ENCODE assay signal across 20 cellular contexts in genomic region chr11:1330473-1330872, GRCh38. TPM values are rescaled to one million over a fixed set of nuclear protein-coding genes. Genes with fewer than 3 reads are reported as not detected.
DNase-seq lines count a peak whose midpoint lies in the region; ATAC-seq, FAIRE-seq and TF ChIP-seq lines count a peak whose summit lies in the region.
"Had no signal": no experiment of that assay in that cellular context is flagged by ENCODE, and none has a peak within 500 bp of the region (broad histone marks: within the 10 kb centered on the region; RNA-seq: fewer than 3 reads in every experiment).

No MANE protein-coding gene starts in this region.

- no peak for TF ChIP-seq POLR2A in K562 (conservative IDR thresholded peaks at IDR 0.05)

- H3K4me3 ChIP-seq in K562, result no peak overlapping the region
- H3K4me3 ChIP-seq in upper lobe of right lung, result no peak overlapping the region
- H3K4me3 ChIP-seq: A549, HAP-1 had no signal

- CTCF ChIA-PET in K562 (lab: Yijun Ruan, JAX; ENCODE audit: low intra/inter-chr PET ratio), result no interaction called here
- CTCF ChIA-PET in T-cell (lab: Charles Lee), result no interaction called here

- no peaks in the 10 kb centered on the region for H3K79me2 ChIP-seq in K562 (ENCODE audit: control insufficient read depth, insufficient read depth, low read length)

- TF ChIP-seq CTCF in K562 (IDR thresholded peaks at IDR 0.05 in 2 of 3, conservative IDR thresholded peaks at IDR 0.05 in 1 of 3; ENCODE audit: insufficient read depth in 2 of 3, low read depth in 1 of 3, low read length in 3 of 3) (no peak), upper lobe of right lung (IDR thresholded peaks at IDR 0.05) (no peak)

- intact Hi-C loops in K562 (cut with micrococcal nuclease), result no loop called here
- intact Hi-C loops in upper lobe of right lung (cut with DNase I), result no loop called here

- H3K4me3 Mint-ChIP-seq in T-cell, result no peak overlapping the region
- H3K4me3 Mint-ChIP-seq: CD4-positive, CD25-positive, alpha-beta regulatory T cell had no signal

- no peak overlapping the region for H3K27ac ChIP-seq in K562 (ENCODE audit: extremely low read depth, low read depth, low read length)
- no peak overlapping the region for H3K27ac ChIP-seq in upper lobe of right lung
- H3K27ac ChIP-seq: A549, KMS-11 had no signal

- H3K27me3 ChIP-seq in K562 (ENCODE audit: control insufficient read depth in 2 of 2, insufficient read depth in 2 of 2, low read length in 2 of 2), result peaks cover 8 to 16% of the 10 kb centered on the region in 2 experiments; a peak in 4 of 5 replicates
- H3K27me3 ChIP-seq in upper lobe of right lung, result peaks cover 5% of the 10 kb centered on the region

- no peaks in the 10 kb centered on the region for H3K36me3 Mint-ChIP-seq in T-cell
- H3K36me3 Mint-ChIP-seq: CD4-positive, CD25-positive, alpha-beta regulatory T cell had no signal

- no peaks in the 10 kb centered on the region for H3K9me1 ChIP-seq in K562 (ENCODE audit: control insufficient read depth, insufficient read depth, low read length)

- ATAC-seq in K562 (no peak), upper lobe of right lung (peak; percentile 51), T-cell (replicated peaks in 1 of 4) (no peak)
- ATAC-seq: A549 had no signal

- TF ChIP-seq RAD21 in K562 (CRISPR knock-in tag; conservative IDR thresholded peaks at IDR 0.05 in 1 of 2, IDR thresholded peaks at IDR 0.05 in 1 of 2), result no peak

- H3K4me2 ChIP-seq in K562 (ENCODE audit: insufficient read depth, low read length), result no peak overlapping the region
- H3K4me2 ChIP-seq: A549, KMS-11 had no signal

- POLR2A ChIA-PET in K562 (lab: Yijun Ruan, JAX), result no interaction called here
- POLR2A ChIA-PET in T-cell (lab: Charles Lee), result no interaction called here

- WGBS in K562 (ENCODE audit: insufficient coverage, low coverage, missing lambda C conversion rate), result 9% methylated on average over 5 of the region's 6 CpGs

- peaks cover under 1 to 3% of the 10 kb centered on the region in 2 experiments; a peak in 4 of 5 replicates for H3K4me1 ChIP-seq in K562 (replicated peaks in 1 of 2; ENCODE audit: control insufficient read depth in 2 of 2, insufficient read depth in 2 of 2, low read length in 2 of 2)
- peaks cover 4% of the 10 kb centered on the region for H3K4me1 ChIP-seq in upper lobe of right lung

- H3K36me3 ChIP-seq in K562 (ENCODE audit: control insufficient read depth, insufficient read depth, low read length), result no peaks in the 10 kb centered on the region
- no peaks in the 10 kb centered on the region for H3K36me3 ChIP-seq in upper lobe of right lung
- H3K36me3 ChIP-seq: HAP-1 had no signal

- H2AFZ ChIP-seq in K562 (ENCODE audit: low read depth, low read length), result no peak overlapping the region

- H3K9ac ChIP-seq in K562 (ENCODE audit: insufficient read depth in 1 of 2, low read depth in 2 of 2, low read length in 2 of 2), result no peak overlapping the region
- H3K9ac ChIP-seq: KMS-11 had no signal

- peak; percentile 40 to 52 for DNase-seq in activated CD4-positive, alpha-beta T cell treated with anti-CD3 and anti-CD28 coated beads, Interleukin-2, amount 50 U/mL, for 48 hours
- no peak for DNase-seq in activated CD4-positive, alpha-beta T cell treated with anti-CD3 and anti-CD28 coated beads, Interleukin-2, amount 50 U/mL, for 1 hour
- DNase-seq in stimulated activated CD4-positive, alpha-beta T cell treated with anti-CD3 and anti-CD28 coated beads, Interleukin-15, amount 100 ng/mL, for 24 hours, result peak; percentile 48
- no peak for DNase-seq in stimulated activated CD4-positive, alpha-beta T cell treated with anti-CD3 and anti-CD28 coated beads, Interleukin-12 subunit alpha, Interleukin-12 subunit beta, amount 100 ng/mL, for 4 hours
- DNase-seq in K562 (ENCODE audit: extremely low read depth in 1 of 4, low spot score in 3 of 4), result no peak
- DNase-seq in upper lobe of right lung, result no peak
- no peak for DNase-seq in T-cell
- DNase-seq in UCSD-AML1 (lab: John Stamatoyannopoulos, UW; ENCODE audit: unreplicated experiment), result no peak
- DNase-seq: Calu3; CD4-positive, CD25-positive, alpha-beta regulatory T cell; DMS79; NCI-H1105 treated with DMSO at 0.1 percent for 48 hours; NCI-H1930; NCI-H2171; NCI-H774 had no signal

- peaks cover 6 to 13% (median 9%) of the 10 kb centered on the region in 3 donors for H3K4me1 Mint-ChIP-seq in T-cell

- in situ Hi-C loops in K562 (cut with MboI), result no loop called here

- H4K20me1 ChIP-seq in K562 (replicated peaks; ENCODE audit: control insufficient read depth, insufficient read depth, low read length), result no peaks in the 10 kb centered on the region

- FAIRE-seq in K562 (lab: Jason Lieb, UNC), result no peak
- FAIRE-seq: A549, G401.6, GM12891 had no signal

- H3K27ac Mint-ChIP-seq in T-cell, result no peak overlapping the region
- H3K27ac Mint-ChIP-seq: CD4-positive, CD25-positive, alpha-beta regulatory T cell had no signal

- no peak for TF ChIP-seq EP300 in K562 (IDR thresholded peaks at IDR 0.05; ENCODE audit: low read length)

- no TSS peak for BruUV-seq in K562 (replicated peaks; lab: Mats Ljungman, UMichigan)

- H3K9me3 Mint-ChIP-seq in T-cell, result peaks cover 14 to 20% (median 14%) of the 10 kb centered on the region in 3 donors

- H3K27me3 Mint-ChIP-seq in T-cell, result peaks cover 3 to 7% of the 10 kb centered on the region in 2 donors
- H3K27me3 Mint-ChIP-seq: CD4-positive, CD25-positive, alpha-beta regulatory T cell had no signal

- H3K9me3 ChIP-seq in K562 (replicated peaks; ENCODE audit: control insufficient read depth, insufficient read depth, low read depth, low read length), result 0 out of 2 replicates have a peak, but pooled peaks cover 2% of the 10 kb centered on the region
- no peaks in the 10 kb centered on the region for H3K9me3 ChIP-seq in upper lobe of right lung

TF ChIP-seq in K562, 482 proteins besides CTCF, POLR2A, EP300 and RAD21:
- TF ChIP-seq GTF3C2 (IDR thresholded peaks at IDR 0.05; ENCODE audit: borderline replicate concordance, extremely low read depth, insufficient read length) (no peak), BHLHE40 (IDR thresholded peaks at IDR 0.05; ENCODE audit: low read length) (peak; percentile 22; the same call in 1 of the 2 replicates)
TF ChIP-seq in K562: peak in this region for 1.

RNA-seq across cellular contexts. Expression of gene TOLLIP, which starts 21.0 kb away (rescaled TPM):
- total RNA-seq in K562 (2011; cell fraction: chromatin; rRNA removed; ENCODE audit: low replicate concordance), result 28.7 and 53.4 TPM in 2 replicates
- total RNA-seq in K562 (2011; cell fraction: nucleolus; rRNA removed), result 24.0 and 26.7 TPM in 2 replicates
- total RNA-seq in K562 (2011; cell fraction: nucleoplasm; rRNA removed), result 23.5 and 24.4 TPM in 2 replicates
- total RNA-seq in K562 (2014; rRNA removed), result 16.0 and 23.0 TPM in 2 replicates
- 1.9 and 2.3 TPM in 2 replicates for total RNA-seq in K562 (2014; rRNA removed; fragmentation: Illumina TruSeq; extraction: Trizol)
- total RNA-seq in K562 (2015; rRNA removed; fragmentation: Illumina TruSeq; extraction: Trizol), result 6.9 and 7.1 TPM in 2 replicates
- total RNA-seq in K562 (2021), result 22.8 and 25.4 TPM in 2 replicates
- polyA plus RNA-seq in K562 (2011; rRNA removed), result 13.5 and 16.4 TPM in 2 replicates
- 15.0 and 35.2 TPM in 2 replicates for polyA plus RNA-seq in K562 (2011; cell fraction: cytosol; rRNA removed)
- polyA plus RNA-seq in K562 (2011; cell fraction: nucleus; rRNA removed), result 21.5 and 35.3 TPM in 2 replicates
- 20.3 and 28.2 TPM in 2 replicates for polyA plus RNA-seq in K562 (2012)
- polyA plus RNA-seq in K562 (2014; fragmentation: Illumina TruSeq; extraction: Trizol), result 4.9 and 13.1 TPM in 2 replicates
- polyA plus RNA-seq in K562 (2014; fragmentation: Nextera tagmentation; extraction: Ambion mirVana), result under 1 TPM; 0.23 to 0.41 TPM
- polyA plus RNA-seq in K562 (2014; rRNA removed), result 13.3 and 15.4 TPM in 2 replicates
- 6.0 and 11.6 TPM in 2 replicates for polyA minus RNA-seq in K562 (2011; rRNA and poly(A)+ RNA removed)
- 10.5 and 28.4 TPM in 2 replicates for polyA minus RNA-seq in K562 (2011; cell fraction: cytosol; rRNA and poly(A)+ RNA removed)
- 9.6 and 13.5 TPM in 2 replicates for polyA minus RNA-seq in K562 (2011; cell fraction: nucleus; rRNA and poly(A)+ RNA removed)
- 71.1 TPM for total RNA-seq in upper lobe of right lung
- 10 to 100 TPM; 44.4 to 54.1 (median 50.8) TPM for total RNA-seq in T-cell

RNA-seq across cellular contexts. Expression of gene BRSK2, which starts 59.3 kb away (rescaled TPM):
- total RNA-seq in K562 (2011; cell fraction: chromatin; rRNA removed; ENCODE audit: low replicate concordance), result 0.84 and 4.1 TPM in 2 replicates
- 1.8 and 2.1 TPM in 2 replicates for total RNA-seq in K562 (2011; cell fraction: nucleolus; rRNA removed)
- 0.84 and 1.2 TPM in 2 replicates for total RNA-seq in K562 (2011; cell fraction: nucleoplasm; rRNA removed)
- not detected in 2 replicates for total RNA-seq in K562 (2014; rRNA removed)
- total RNA-seq in K562 (2014; rRNA removed; fragmentation: Illumina TruSeq; extraction: Trizol), result not detected in 2 replicates
- 0.19 TPM in 1 of 2 replicates, not detected in the other for total RNA-seq in K562 (2015; rRNA removed; fragmentation: Illumina TruSeq; extraction: Trizol)
- 0.22 TPM in 2 replicates for total RNA-seq in K562 (2021)
- 0.14 and 0.24 TPM in 2 replicates for polyA plus RNA-seq in K562 (2011; rRNA removed)
- polyA plus RNA-seq in K562 (2011; cell fraction: cytosol; rRNA removed), result 0.34 and 0.55 TPM in 2 replicates
- polyA plus RNA-seq in K562 (2011; cell fraction: nucleus; rRNA removed), result 0.65 and 2.2 TPM in 2 replicates
- polyA plus RNA-seq in K562 (2012), result 0.18 and 0.24 TPM in 2 replicates
- 0.06 and 0.44 TPM in 2 replicates for polyA plus RNA-seq in K562 (2014; fragmentation: Illumina TruSeq; extraction: Trizol)
- not detected for polyA plus RNA-seq in K562 (2014; fragmentation: Nextera tagmentation; extraction: Ambion mirVana)
- polyA plus RNA-seq in K562 (2014; rRNA removed), result 0.46 and 0.52 TPM in 2 replicates
- 0.39 TPM in 1 of 2 replicates, not detected in the other for polyA minus RNA-seq in K562 (2011; rRNA and poly(A)+ RNA removed)
- not detected in 2 replicates for polyA minus RNA-seq in K562 (2011; cell fraction: cytosol; rRNA and poly(A)+ RNA removed)
- 0.56 and 1.2 TPM in 2 replicates for polyA minus RNA-seq in K562 (2011; cell fraction: nucleus; rRNA and poly(A)+ RNA removed)
- total RNA-seq in upper lobe of right lung, result 0.26 TPM
- 1 to 10 TPM in 2 of 5 donors, under 1 TPM in 3; 0.54 to 1.5 (median 0.95) TPM for total RNA-seq in T-cell

Comparison
In these comparisons a context has a peak if more than half of its experiments do, and no peak if none do; other contexts are left out.
1. DNase-seq: peak in activated CD4-positive, alpha-beta T cell treated with anti-CD3 and anti-CD28 coated beads, Interleukin-2, amount 50 U/mL, for 48 hours (2 of 2) and stimulated activated CD4-positive, alpha-beta T cell treated with anti-CD3 and anti-CD28 coated beads, Interleukin-15, amount 100 ng/mL, for 24 hours (single experiment); none in activated CD4-positive, alpha-beta T cell treated with anti-CD3 and anti-CD28 coated beads, Interleukin-2, amount 50 U/mL, for 1 hour (single experiment), stimulated activated CD4-positive, alpha-beta T cell treated with anti-CD3 and anti-CD28 coated beads, Interleukin-12 subunit alpha, Interleukin-12 subunit beta, amount 100 ng/mL, for 4 hours (single experiment), K562 (0 of 4), upper lobe of right lung (single experiment), T-cell (0 of 34) and UCSD-AML1 (single experiment).